Comparison of ENCODE assay signal across 9 cellular contexts in the genomic region with DNA sequence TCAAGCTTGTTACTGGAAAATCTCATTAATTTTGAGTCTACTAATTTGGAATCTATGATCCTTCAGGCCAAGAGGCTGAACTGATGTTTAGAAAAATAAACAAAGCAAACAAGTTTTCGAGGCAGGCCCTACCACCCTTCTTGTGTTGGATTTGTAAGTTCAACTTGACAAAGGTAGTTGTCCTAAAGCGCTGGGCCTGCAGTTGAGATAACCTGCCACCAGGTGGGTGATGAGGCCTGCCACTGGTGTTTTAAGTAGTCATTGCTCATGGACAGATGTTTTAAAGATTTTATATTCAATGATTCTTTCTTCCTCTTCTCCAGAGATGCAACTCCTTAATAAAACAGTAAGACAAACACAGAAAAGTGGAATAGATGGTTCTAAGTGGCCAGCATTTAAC. TPM values are rescaled to one million over a fixed set of nuclear protein-coding genes. Genes with fewer than 3 reads are reported as not detected.
DNase-seq lines count a peak whose midpoint lies in the region; ATAC-seq, FAIRE-seq and TF ChIP-seq lines count a peak whose summit lies in the region.
"Had no signal": no experiment of that assay in that cellular context is flagged by ENCODE, and none has a peak within 500 bp of the region (broad histone marks: within the 10 kb centered on the region; RNA-seq: fewer than 3 reads in every experiment).

No MANE protein-coding gene starts in this region.

- 44% methylated on average over 2 of the region's 2 CpGs for WGBS in K562 (ENCODE audit: insufficient coverage, low coverage, missing lambda C conversion rate)
- 66 to 82% methylated on average over 2 of the region's 2 CpGs for WGBS in upper lobe of left lung, 2 donors

- CTCF ChIA-PET in K562 (lab: Yijun Ruan, JAX; ENCODE audit: low intra/inter-chr PET ratio): interaction anchor here (0.7 to 2.6 kb wide), 4 partner anchors 44 to 97 kb away, joined by 3 to 12 read pairs (median 3); no protein-coding TSS in a partner anchor

- TF ChIP-seq CTCF in SU-DHL-6 (IDR thresholded peaks at IDR 0.05; ENCODE audit: insufficient read depth, low read length, poor library complexity, severe bottlenecking) (peak; percentile 42), K562 (IDR thresholded peaks at IDR 0.05 in 2 of 3, conservative IDR thresholded peaks at IDR 0.05 in 1 of 3; ENCODE audit: insufficient read depth in 2 of 3, low read depth in 1 of 3, low read length in 3 of 3) (peak; percentile 66 to 75 (median 74)), mucosa of descending colon (IDR thresholded peaks at IDR 0.05) (peak; percentile 43), upper lobe of left lung (IDR thresholded peaks at IDR 0.05) (peak; percentile 26 to 57 (median 53))

- H3K27me3 ChIP-seq in SU-DHL-6 (ENCODE audit: low read length) (no peaks in the 10 kb centered on the region), K562 (ENCODE audit: control insufficient read depth in 2 of 2, insufficient read depth in 2 of 2, low read length in 2 of 2) (no peaks in the 10 kb centered on the region), upper lobe of left lung (no peaks in the 10 kb centered on the region)

- H3K4me1 ChIP-seq in K562 (replicated peaks in 1 of 2; ENCODE audit: control insufficient read depth in 2 of 2, insufficient read depth in 2 of 2, low read length in 2 of 2): peaks cover 30 to 34% of the 10 kb centered on the region in 2 experiments
- H3K4me1 ChIP-seq in mucosa of descending colon (ENCODE audit: low read depth): peaks cover 15% of the 10 kb centered on the region
- peaks cover 42 to 48% (median 43%) of the 10 kb centered on the region in 4 donors for H3K4me1 ChIP-seq in upper lobe of left lung

- FAIRE-seq in K562 (lab: Jason Lieb, UNC): peak; percentile 79

- no peaks in the 10 kb centered on the region for H3K36me3 ChIP-seq in SU-DHL-6 (ENCODE audit: low read length)
- no peaks in the 10 kb centered on the region for H3K36me3 ChIP-seq in K562 (ENCODE audit: control insufficient read depth, insufficient read depth, low read length)
- H3K36me3 ChIP-seq in mucosa of descending colon (ENCODE audit: low read depth): no peaks in the 10 kb centered on the region
- H3K36me3 ChIP-seq in upper lobe of left lung: no peaks in the 10 kb centered on the region

- H3K27ac ChIP-seq in SU-DHL-6 (ENCODE audit: low read depth, low read length) (no peak overlapping the region), K562 (ENCODE audit: extremely low read depth, low read depth, low read length) (peak overlapping the region; percentile 92), upper lobe of left lung (peak overlapping the region; percentile 65 to 82 (median 76))

- no peak for TF ChIP-seq POLR2A in K562 (conservative IDR thresholded peaks at IDR 0.05)
- TF ChIP-seq POLR2A in upper lobe of left lung (IDR thresholded peaks at IDR 0.05): no peak

- in situ Hi-C loops in K562 (cut with MboI): no loop called here

- intact Hi-C loops in K562 (cut with micrococcal nuclease): loop anchor here (1.0 kb wide), 1 partner anchor 54 kb away; no protein-coding TSS in a partner anchor
- intact Hi-C loops in mucosa of descending colon (cut with DNase I, micrococcal nuclease): loop anchor here in 1 of 2 donors (5.0 kb wide), 1 partner anchor 56 kb away; no protein-coding TSS in a partner anchor

- H3F3A ChIP-seq in SU-DHL-6 (ENCODE audit: insufficient read depth): no peaks in the 10 kb centered on the region

- no TSS peak for BruUV-seq in K562 (replicated peaks; lab: Mats Ljungman, UMichigan)

- no peaks in the 10 kb centered on the region for H3K79me2 ChIP-seq in SU-DHL-6 (ENCODE audit: insufficient read depth, low read length)
- no peaks in the 10 kb centered on the region for H3K79me2 ChIP-seq in K562 (ENCODE audit: control insufficient read depth, insufficient read depth, low read length)

- H3K4me3 ChIP-seq in SU-DHL-6 (ENCODE audit: insufficient read depth, low read length, poor library complexity, severe bottlenecking) (no peak overlapping the region), K562 (no peak overlapping the region), mucosa of descending colon (no peak overlapping the region), upper lobe of left lung (no peak overlapping the region)

- no peaks in the 10 kb centered on the region for H3K9me1 ChIP-seq in K562 (ENCODE audit: control insufficient read depth, insufficient read depth, low read length)

- no peak overlapping the region for H3K9ac ChIP-seq in SU-DHL-6 (ENCODE audit: low read length)
- peak overlapping the region in 1 of 2 experiments; percentile 66; a peak in 2 of 4 replicates for H3K9ac ChIP-seq in K562 (ENCODE audit: insufficient read depth in 1 of 2, low read depth in 2 of 2, low read length in 2 of 2)

- TF ChIP-seq RAD21 in K562 (CRISPR knock-in tag; conservative IDR thresholded peaks at IDR 0.05 in 1 of 2, IDR thresholded peaks at IDR 0.05 in 1 of 2): peak; percentile 58 to 74

- H4K20me1 ChIP-seq in SU-DHL-6 (ENCODE audit: low read depth, low read length) (no peaks in the 10 kb centered on the region), K562 (replicated peaks; ENCODE audit: control insufficient read depth, insufficient read depth, low read length) (peaks cover 2% of the 10 kb centered on the region; the same call in 1 of the 2 replicates)

- TF ChIP-seq EP300 in K562 (IDR thresholded peaks at IDR 0.05; ENCODE audit: low read length): peak; percentile 12; the same call in 1 of the 2 replicates
- TF ChIP-seq EP300 in upper lobe of left lung (IDR thresholded peaks at IDR 0.05): no peak

- H3K9me2 ChIP-seq in SU-DHL-6 (replicated peaks; ENCODE audit: insufficient read depth, low read length): no peaks in the 10 kb centered on the region

- POLR2A ChIA-PET in K562 (lab: Yijun Ruan, JAX): interaction anchor here (0.6 to 1.6 kb wide), 5 partner anchors 9 to 541 kb away, joined by 3 to 6 read pairs (median 4); no protein-coding TSS in a partner anchor

- no peak overlapping the region for H2AFZ ChIP-seq in SU-DHL-6 (ENCODE audit: low read depth, low read length, severe bottlenecking)
- peak overlapping the region; percentile 88 for H2AFZ ChIP-seq in K562 (ENCODE audit: low read depth, low read length)

- DNase-seq in NCI-H748 (lab: John Stamatoyannopoulos, UW; ENCODE audit: unreplicated experiment): peak; percentile 26
- no peak for DNase-seq in NCI-H748 treated with DMSO at 0.1 percent for 48 hours (lab: John Stamatoyannopoulos, UW)
- peak; percentile 48 to 79 (median 61) for DNase-seq in K562 (ENCODE audit: extremely low read depth in 1 of 4, low spot score in 3 of 4)
- DNase-seq in mucosa of descending colon: peak in 2 of 3 donors; percentile 81 to 86
- peak in 1 of 2 donors; percentile 58 for DNase-seq in upper lobe of left lung
- DNase-seq in occipital lobe (lab: John Stamatoyannopoulos, UW): no peak

- ATAC-seq in K562 (peak; percentile 80), mucosa of descending colon (peak; percentile 40), upper lobe of left lung (ENCODE audit: low FRiP score in 2 of 2) (no peak), GM19035 (IDR thresholded peaks at IDR 0.05; ENCODE audit: unreplicated experiment) (no peak)

- H3K9me3 ChIP-seq in SU-DHL-6 (ENCODE audit: insufficient read depth, low read length) (no peaks in the 10 kb centered on the region), K562 (replicated peaks; ENCODE audit: control insufficient read depth, insufficient read depth, low read depth, low read length) (no peaks in the 10 kb centered on the region; the same call in 1 of the 2 replicates), mucosa of descending colon (no peaks in the 10 kb centered on the region), upper lobe of left lung (no peaks in the 10 kb centered on the region)

- H3K4me2 ChIP-seq in SU-DHL-6 (ENCODE audit: low read depth, low read length, poor library complexity, severe bottlenecking) (no peak overlapping the region), K562 (ENCODE audit: insufficient read depth, low read length) (peak overlapping the region; percentile 61)

RNA-seq across cellular contexts. Expression of a gene that starts 19.4 kb away (rescaled TPM):
- total RNA-seq in K562 (2011; cell fraction: chromatin; rRNA removed; ENCODE audit: low replicate concordance): 1.3 and 3.5 TPM in 2 replicates
- 2.1 and 2.7 TPM in 2 replicates for total RNA-seq in K562 (2011; cell fraction: nucleolus; rRNA removed)
- total RNA-seq in K562 (2011; cell fraction: nucleoplasm; rRNA removed): 1.2 and 2.4 TPM in 2 replicates
- total RNA-seq in K562 (2014; rRNA removed): 0.20 and 0.91 TPM in 2 replicates
- total RNA-seq in K562 (2014; rRNA removed; fragmentation: Illumina TruSeq; extraction: Trizol): 0.06 and 0.22 TPM in 2 replicates
- 0.36 and 0.87 TPM in 2 replicates for total RNA-seq in K562 (2015; rRNA removed; fragmentation: Illumina TruSeq; extraction: Trizol)
- total RNA-seq in K562 (2021): 1.3 and 1.4 TPM in 2 replicates
- polyA plus RNA-seq in K562 (2011; rRNA removed): 0.26 and 0.83 TPM in 2 replicates
- 0.39 and 0.47 TPM in 2 replicates for polyA plus RNA-seq in K562 (2011; cell fraction: cytosol; rRNA removed)
- polyA plus RNA-seq in K562 (2011; cell fraction: nucleus; rRNA removed): 2.0 and 2.1 TPM in 2 replicates
- polyA plus RNA-seq in K562 (2012): 1.2 and 5.1 TPM in 2 replicates
- 0.30 and 0.71 TPM in 2 replicates for polyA plus RNA-seq in K562 (2014; fragmentation: Illumina TruSeq; extraction: Trizol)
- polyA plus RNA-seq in K562 (2014; fragmentation: Nextera tagmentation; extraction: Ambion mirVana): under 1 TPM; 0.07 to 0.11 TPM
- polyA plus RNA-seq in K562 (2014; rRNA removed): 0.42 and 0.45 TPM in 2 replicates
- polyA minus RNA-seq in K562 (2011; rRNA and poly(A)+ RNA removed): 0.28 and 1.2 TPM in 2 replicates
- not detected in 2 replicates for polyA minus RNA-seq in K562 (2011; cell fraction: cytosol; rRNA and poly(A)+ RNA removed)
- 0.94 and 1.7 TPM in 2 replicates for polyA minus RNA-seq in K562 (2011; cell fraction: nucleus; rRNA and poly(A)+ RNA removed)
- 100 to 1,000 TPM; 132 to 261 (median 247) TPM for total RNA-seq in mucosa of descending colon
- 100 to 1,000 TPM in 4 of 6 donors, 10 to 100 TPM in 2; 62.9 to 265 (median 180) TPM for total RNA-seq in upper lobe of left lung
- 11.5 TPM for total RNA-seq in occipital lobe

RNA-seq across cellular contexts. Expression of a gene that starts 24.8 kb away (rescaled TPM):
- total RNA-seq in K562 (2011; cell fraction: chromatin; rRNA removed; ENCODE audit: low replicate concordance): 23.4 and 35.1 TPM in 2 replicates
- 25.7 and 30.9 TPM in 2 replicates for total RNA-seq in K562 (2011; cell fraction: nucleolus; rRNA removed)
- total RNA-seq in K562 (2011; cell fraction: nucleoplasm; rRNA removed): 34.2 and 41.3 TPM in 2 replicates
- total RNA-seq in K562 (2014; rRNA removed): 6.8 and 8.6 TPM in 2 replicates
- total RNA-seq in K562 (2014; rRNA removed; fragmentation: Illumina TruSeq; extraction: Trizol): 5.9 and 6.7 TPM in 2 replicates
- total RNA-seq in K562 (2015; rRNA removed; fragmentation: Illumina TruSeq; extraction: Trizol): 5.9 and 6.9 TPM in 2 replicates
- 10.3 and 15.1 TPM in 2 replicates for total RNA-seq in K562 (2021)
- polyA plus RNA-seq in K562 (2011; rRNA removed): 8.0 and 8.4 TPM in 2 replicates
- polyA plus RNA-seq in K562 (2011; cell fraction: cytosol; rRNA removed): 7.8 and 8.1 TPM in 2 replicates
- 11.1 and 12.6 TPM in 2 replicates for polyA plus RNA-seq in K562 (2011; cell fraction: nucleus; rRNA removed)
- polyA plus RNA-seq in K562 (2012): 7.8 and 12.4 TPM in 2 replicates
- polyA plus RNA-seq in K562 (2014; fragmentation: Illumina TruSeq; extraction: Trizol): 9.9 and 10.8 TPM in 2 replicates
- under 1 TPM; 0.97 to 0.98 TPM for polyA plus RNA-seq in K562 (2014; fragmentation: Nextera tagmentation; extraction: Ambion mirVana)
- 7.2 and 11.3 TPM in 2 replicates for polyA plus RNA-seq in K562 (2014; rRNA removed)
- polyA minus RNA-seq in K562 (2011; rRNA and poly(A)+ RNA removed): 12.3 and 13.4 TPM in 2 replicates
- 5.4 and 7.0 TPM in 2 replicates for polyA minus RNA-seq in K562 (2011; cell fraction: cytosol; rRNA and poly(A)+ RNA removed)
- polyA minus RNA-seq in K562 (2011; cell fraction: nucleus; rRNA and poly(A)+ RNA removed): 4.3 and 6.0 TPM in 2 replicates
- total RNA-seq in mucosa of descending colon: 10 to 100 TPM; 42.4 to 95.7 (median 77.3) TPM
- total RNA-seq in upper lobe of left lung: 10 to 100 TPM; 13.0 to 44.9 (median 23.6) TPM
- 43.2 TPM for total RNA-seq in occipital lobe

RNA-seq across cellular contexts. Expression of a gene that starts 38.8 kb away (rescaled TPM):
- total RNA-seq in K562 (2011; cell fraction: chromatin; rRNA removed; ENCODE audit: low replicate concordance): 0.21 and 0.51 TPM in 2 replicates
- total RNA-seq in K562 (2011; cell fraction: nucleolus; rRNA removed): 0.39 and 0.50 TPM in 2 replicates
- total RNA-seq in K562 (2011; cell fraction: nucleoplasm; rRNA removed): 0.31 and 0.37 TPM in 2 replicates
- total RNA-seq in K562 (2014; rRNA removed) (not detected in 2 replicates), K562 (2014; rRNA removed; fragmentation: Illumina TruSeq; extraction: Trizol) (0.07 and 0.10 TPM in 2 replicates), K562 (2015; rRNA removed; fragmentation: Illumina TruSeq; extraction: Trizol) (0.11 and 0.23 TPM in 2 replicates), K562 (2021) (0.20 TPM in 1 of 2 replicates, not detected in the other), mucosa of descending colon (under 1 TPM in 1 of 3 donors, not detected in 2; 0.46 TPM), upper lobe of left lung (not detected), occipital lobe (not detected)
- polyA plus RNA-seq in K562 (2011; rRNA removed) (0.06 and 0.08 TPM in 2 replicates), K562 (2014; fragmentation: Illumina TruSeq; extraction: Trizol) (0.04 TPM in 1 of 2 replicates, not detected in the other), K562 (2014; fragmentation: Nextera tagmentation; extraction: Ambion mirVana) (not detected), K562 (2014; rRNA removed) (0.11 TPM in 1 of 2 replicates, not detected in the other)
- 0.04 TPM in 1 of 2 replicates, not detected in the other for polyA plus RNA-seq in K562 (2011; cell fraction: cytosol; rRNA removed)
- 0.18 and 0.47 TPM in 2 replicates for polyA plus RNA-seq in K562 (2011; cell fraction: nucleus; rRNA removed)
- 0.17 and 3.1 TPM in 2 replicates for polyA plus RNA-seq in K562 (2012)
- polyA minus RNA-seq in K562 (2011; rRNA and poly(A)+ RNA removed): not detected in 2 replicates
- polyA minus RNA-seq in K562 (2011; cell fraction: cytosol; rRNA and poly(A)+ RNA removed): not detected in 2 replicates
- polyA minus RNA-seq in K562 (2011; cell fraction: nucleus; rRNA and poly(A)+ RNA removed): 0.27 and 0.44 TPM in 2 replicates
- total RNA-seq: Daoy had no signal

Comparison
In these comparisons a context has a peak if more than half of its experiments do, and no peak if none do; other contexts are left out.
1. DNase-seq: peak in NCI-H748 (single experiment), K562 (4 of 4) and mucosa of descending colon (2 of 3); none in NCI-H748 treated with DMSO at 0.1 percent for 48 hours (single experiment) and occipital lobe (single experiment).
2. ATAC-seq: peak in K562 (single experiment) and mucosa of descending colon (single experiment); none in upper lobe of left lung (0 of 2) and GM19035 (single experiment).
3. Peak in every context shown above with its lines, with median percentiles within 50 percentile points of each other: CTCF ChIP-seq.